ENCODE assay signal across 15 cellular contexts in the genomic region with DNA sequence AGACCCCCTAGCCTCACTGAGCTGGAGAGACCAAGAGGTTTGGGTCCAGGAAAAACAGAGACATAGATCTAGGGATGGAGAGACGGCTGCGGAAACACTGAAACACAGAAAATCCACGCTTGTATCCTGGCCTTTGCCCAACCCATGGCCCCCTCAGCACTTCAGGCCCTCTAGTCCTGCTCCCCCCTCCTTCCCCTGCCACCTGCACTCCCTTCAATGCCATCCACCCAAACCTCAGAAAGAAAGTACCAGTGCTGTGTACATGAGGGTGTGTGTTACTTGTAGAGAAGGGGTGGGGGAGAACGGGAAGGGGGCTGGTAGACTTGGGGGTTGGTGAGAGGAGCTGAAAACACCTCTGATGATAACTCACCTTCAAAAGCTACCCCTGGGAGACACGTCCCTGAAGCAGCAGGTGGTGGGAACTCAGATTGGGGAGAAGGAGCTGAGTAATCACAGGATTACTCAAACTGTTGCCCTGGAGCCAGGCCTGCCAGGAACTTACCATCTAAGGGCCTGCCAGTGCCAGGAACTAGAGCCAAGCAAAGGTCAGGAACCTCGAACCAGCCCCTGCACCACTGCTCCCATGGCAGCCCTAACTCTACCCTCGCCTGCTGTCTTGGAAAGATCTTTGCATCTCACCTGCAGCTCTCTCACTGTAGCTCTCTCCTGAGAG. TPM values are rescaled to one million over a fixed set of nuclear protein-coding genes. Genes with fewer than 3 reads are reported as not detected.
DNase-seq lines count a peak whose midpoint lies in the region; ATAC-seq and TF ChIP-seq lines count a peak whose summit lies in the region.
"Had no signal": no experiment of that assay in that cellular context is flagged by ENCODE, and none has a peak within 500 bp of the region (broad histone marks: within the 10 kb centered on the region; RNA-seq: fewer than 3 reads in every experiment).

No MANE protein-coding gene starts in this region.

- H3K9me3 ChIP-seq in thymus (ENCODE audit: control insufficient read depth) (no peaks in the 10 kb centered on the region), WERI-Rb-1 (ENCODE audit: severe bottlenecking) (no peaks in the 10 kb centered on the region)

- peaks cover 31% of the 10 kb centered on the region for H3K36me3 ChIP-seq in thymus (ENCODE audit: control insufficient read depth, insufficient read depth)
- H3K36me3 ChIP-seq in WERI-Rb-1: no peaks in the 10 kb centered on the region
- H3K36me3 ChIP-seq in H7 (replicated peaks; ENCODE audit: control insufficient read depth, insufficient read depth, low read length): no peaks in the 10 kb centered on the region

- no peak for ATAC-seq in effector memory CD8-positive, alpha-beta T cell (replicated peaks)
- ATAC-seq in HG02588 (IDR thresholded peaks at IDR 0.05; ENCODE audit: unreplicated experiment): no peak
- ATAC-seq: Panc1 had no signal

- TF ChIP-seq CTCF in WERI-Rb-1 (IDR thresholded peaks at IDR 0.05; ENCODE audit: low read depth, low read length): no peak

- H3K27ac ChIP-seq in thymus (ENCODE audit: low read depth) (peak overlapping the region; percentile 72), WERI-Rb-1 (no peak overlapping the region)

- WGBS in thymus: 26% methylated on average over 7 of the region's 7 CpGs

- DNase-seq in stimulated activated CD4-positive, alpha-beta T cell treated with anti-CD3 and anti-CD28 coated beads, Interleukin-15, amount 100 ng/mL, for 24 hours: peak; percentile 53
- DNase-seq in stimulated activated CD4-positive, alpha-beta T cell treated with anti-CD3 and anti-CD28 coated beads, Interleukin-12 subunit alpha, Interleukin-12 subunit beta, amount 100 ng/mL, for 4 hours: no peak
- DNase-seq in RPMI8226 (peak; percentile 58), WERI-Rb-1 (no peak), H7 (no peak)
- DNase-seq in effector memory CD8-positive, alpha-beta T cell: no peak
- DNase-seq: activated naive CD4-positive, alpha-beta T cell treated with anti-CD3 and anti-CD28 coated beads, Interleukin-2, amount 10 ng/mL, durations not matched to agents 7 days and 5 days; islet precursor cell; NCI-H1436 treated with DMSO at 0.1 percent for 48 hours; stimulated activated CD4-positive, alpha-beta T cell treated with anti-CD3 and anti-CD28 coated beads, Interleukin-2, amount 100 ng/mL, for 48 hours had no signal

- no peaks in the 10 kb centered on the region for H3K27me3 Mint-ChIP-seq in effector memory CD8-positive, alpha-beta T cell

- H3K4me3 Mint-ChIP-seq in effector memory CD8-positive, alpha-beta T cell: peak overlapping the region in 1 of 2 donors; percentile 89
- H3K4me3 Mint-ChIP-seq: activated naive CD4-positive, alpha-beta T cell treated with anti-CD3 and anti-CD28 coated beads, Interleukin-2, amount 10 ng/mL, durations not matched to agents 7 days and 5 days had no signal

- H3K9me3 Mint-ChIP-seq in effector memory CD8-positive, alpha-beta T cell: no peaks in the 10 kb centered on the region
- H3K9me3 Mint-ChIP-seq: activated naive CD4-positive, alpha-beta T cell treated with anti-CD3 and anti-CD28 coated beads, Interleukin-2, amount 10 ng/mL, durations not matched to agents 7 days and 5 days had no signal

- H3K4me3 ChIP-seq in thymus (ENCODE audit: low read length): peak overlapping the region; percentile 69
- no peak overlapping the region for H3K4me3 ChIP-seq in WERI-Rb-1 (ENCODE audit: low read depth, low read length)
- H3K4me3 ChIP-seq in H7 (ENCODE audit: insufficient read depth, low read depth, low read length): no peak overlapping the region

- peaks cover 41 to 64% of the 10 kb centered on the region in 2 donors for H3K4me1 Mint-ChIP-seq in effector memory CD8-positive, alpha-beta T cell (ENCODE audit: low read depth in 2 of 2)

- H3K4me1 ChIP-seq in thymus (ENCODE audit: control insufficient read depth, insufficient read depth, low read length): peaks cover 48% of the 10 kb centered on the region

- H3K27me3 ChIP-seq in thymus (ENCODE audit: control insufficient read depth, insufficient read depth): no peaks in the 10 kb centered on the region
- no peaks in the 10 kb centered on the region for H3K27me3 ChIP-seq in WERI-Rb-1 (ENCODE audit: insufficient read depth, low read depth, severe bottlenecking)
- no peaks in the 10 kb centered on the region for H3K27me3 ChIP-seq in H7 (ENCODE audit: control insufficient read depth, insufficient read depth, low read length)

- peaks cover 32% of the 10 kb centered on the region for H3K36me3 Mint-ChIP-seq in effector memory CD8-positive, alpha-beta T cell (ENCODE audit: insufficient read depth)
- H3K36me3 Mint-ChIP-seq: activated naive CD4-positive, alpha-beta T cell treated with anti-CD3 and anti-CD28 coated beads, Interleukin-2, amount 10 ng/mL, durations not matched to agents 7 days and 5 days had no signal

- peak overlapping the region; percentile 52 to 91 for H3K27ac Mint-ChIP-seq in effector memory CD8-positive, alpha-beta T cell
- H3K27ac Mint-ChIP-seq: activated naive CD4-positive, alpha-beta T cell treated with anti-CD3 and anti-CD28 coated beads, Interleukin-2, amount 10 ng/mL, durations not matched to agents 7 days and 5 days had no signal

RNA-seq across cellular contexts. Expression of a gene that starts 11.5 kb away (rescaled TPM):
- 19.9 TPM for polyA plus RNA-seq in thymus
- 0.18 and 0.42 TPM in 2 replicates for total RNA-seq in H7 (2014; rRNA removed; shearing (Covaris generic))
- polyA plus RNA-seq: BJ had no signal

RNA-seq across cellular contexts. Expression of a gene that starts 14.9 kb away (rescaled TPM):
- polyA plus RNA-seq in thymus: 0.14 TPM
- 0.07 TPM in 1 of 2 replicates, not detected in the other for total RNA-seq in H7 (2014; rRNA removed; shearing (Covaris generic))
- polyA plus RNA-seq: BJ had no signal

RNA-seq across cellular contexts. Expression of a gene that starts 19.5 kb away (rescaled TPM):
- polyA plus RNA-seq in thymus: 0.34 TPM
- 0.30 and 0.90 TPM in 2 replicates for total RNA-seq in H7 (2014; rRNA removed; shearing (Covaris generic))
- polyA plus RNA-seq: BJ had no signal

RNA-seq across cellular contexts. Expression of a gene that starts 29.8 kb away (rescaled TPM):
- polyA plus RNA-seq in thymus: 6.5 TPM
- total RNA-seq in H7 (2014; rRNA removed; shearing (Covaris generic)): 20.9 and 25.0 TPM in 2 replicates

RNA-seq across cellular contexts. Expression of a gene that starts 33.4 kb away (rescaled TPM):
- polyA plus RNA-seq in thymus: 1.5 TPM
- not detected in 2 replicates for total RNA-seq in H7 (2014; rRNA removed; shearing (Covaris generic))
- total RNA-seq: T-helper 1 cell treated with Interleukin-12 subunit alpha and Interleukin-12 subunit beta and Interleukin-4 antibody, amounts not matched to agents 30 ng/mL and 1 ng/mL, for 36 hours had no signal
- polyA plus RNA-seq: BJ had no signal

Comparison
In these comparisons a context has a peak if more than half of its experiments do, and no peak if none do; other contexts are left out.
1. DNase-seq: peak in stimulated activated CD4-positive, alpha-beta T cell treated with anti-CD3 and anti-CD28 coated beads, Interleukin-15, amount 100 ng/mL, for 24 hours (single experiment) and RPMI8226 (single experiment); none in stimulated activated CD4-positive, alpha-beta T cell treated with anti-CD3 and anti-CD28 coated beads, Interleukin-12 subunit alpha, Interleukin-12 subunit beta, amount 100 ng/mL, for 4 hours (single experiment), effector memory CD8-positive, alpha-beta T cell (0 of 3), WERI-Rb-1 (single experiment) and H7 (single experiment).